ENCODE assay signal across 15 cellular contexts in the genomic region with DNA sequence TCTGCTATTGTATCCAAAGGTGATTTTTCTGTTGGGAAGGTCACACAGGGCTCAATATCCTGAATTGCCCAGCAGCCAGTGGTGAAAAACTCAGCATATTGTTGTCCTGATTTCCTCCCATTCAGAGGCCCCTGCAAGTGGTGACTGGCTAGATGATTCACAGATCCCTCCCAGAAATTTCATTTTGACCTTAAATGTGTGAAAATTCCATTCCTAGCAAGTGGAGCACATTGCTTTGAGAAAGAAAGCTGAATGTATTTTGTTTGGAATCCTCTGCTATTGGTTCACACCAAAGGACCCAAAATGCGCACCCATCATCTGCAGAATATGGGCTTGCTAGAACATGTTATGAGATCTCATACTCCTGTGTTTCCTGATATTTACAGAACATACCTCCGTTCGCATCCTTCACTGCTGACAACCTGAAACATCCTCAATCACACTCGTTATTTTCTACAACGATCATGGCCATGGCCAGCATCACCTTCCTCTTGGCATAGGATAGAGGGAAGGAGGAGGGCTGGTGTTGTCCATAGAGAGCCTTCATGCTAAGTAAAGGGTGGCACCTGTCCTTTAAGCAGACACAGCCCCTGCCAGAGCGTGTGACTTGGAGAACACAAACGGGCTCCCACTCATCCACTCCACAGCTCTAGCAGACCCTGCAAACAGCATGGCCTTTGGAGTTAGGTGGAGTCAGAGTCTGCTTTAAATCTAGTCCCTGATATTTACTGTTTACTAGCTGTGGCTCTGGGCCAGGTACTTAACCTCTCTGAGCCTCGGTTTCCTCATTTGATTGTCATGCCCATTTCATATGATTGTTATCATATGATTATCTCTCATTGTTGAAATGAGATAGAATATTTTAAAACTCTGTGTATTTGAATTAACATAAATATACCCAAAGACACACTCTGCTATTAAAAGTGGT. TPM values are rescaled to one million over a fixed set of nuclear protein-coding genes. Genes with fewer than 3 reads are reported as not detected.
DNase-seq lines count a peak whose midpoint lies in the region; ATAC-seq and TF ChIP-seq lines count a peak whose summit lies in the region.
"Had no signal": no experiment of that assay in that cellular context is flagged by ENCODE, and none has a peak within 500 bp of the region (broad histone marks: within the 10 kb centered on the region; RNA-seq: fewer than 3 reads in every experiment).

No MANE protein-coding gene starts in this region.

- H3K9me3 ChIP-seq in SK-N-SH, result no peaks in the 10 kb centered on the region
- H3K9me3 ChIP-seq in right atrium auricular region, result no peaks in the 10 kb centered on the region
- H3K9me3 ChIP-seq: MG63, ovary had no signal

- H3K4me2 ChIP-seq in SK-N-SH, result 0 out of 2 replicates have a peak overlapping the region, but pooled peaks have one; percentile 2

- H4K20me1 ChIP-seq in SK-N-SH (ENCODE audit: insufficient read depth), result no peaks in the 10 kb centered on the region

- 84% methylated on average over 8 of the region's 8 CpGs for WGBS in SK-N-SH (ENCODE audit: low lambda C conversion rate)

- H3K36me3 ChIP-seq in SK-N-SH (replicated peaks in 1 of 2; ENCODE audit: control insufficient read depth in 1 of 2, insufficient read depth in 2 of 2, low read length in 1 of 2) (no peaks in the 10 kb centered on the region), right atrium auricular region (no peaks in the 10 kb centered on the region)
- H3K36me3 ChIP-seq: MG63, ovary had no signal

- H3K4me1 ChIP-seq in SK-N-SH (ENCODE audit: control insufficient read depth in 1 of 2, insufficient read depth in 2 of 2, low read depth in 1 of 2, low read length in 1 of 2), result peaks cover 7 to 27% of the 10 kb centered on the region in 2 experiments; a peak in 3 of 4 replicates
- peaks cover 0 to 7% of the 10 kb centered on the region in 2 donors for H3K4me1 ChIP-seq in right atrium auricular region

- POLR2A ChIA-PET in SK-N-SH (lab: Yijun Ruan, JAX), result no interaction called here
- POLR2A ChIA-PET in RWPE1 (lab: Yijun Ruan, JAX; ENCODE audit: low non-redundant PET), result no interaction called here

- H3K9me2 ChIP-seq in SK-N-SH, result no peaks in the 10 kb centered on the region

- no peaks in the 10 kb centered on the region for H3K79me2 ChIP-seq in SK-N-SH (ENCODE audit: insufficient read depth)

- DNase-seq in SK-N-SH (no peak), RWPE1 (ENCODE audit: low spot score) (peak; percentile 53), renal cortical epithelial cell (ENCODE audit: low read depth) (peak; percentile 68), right atrium auricular region (ENCODE audit: low spot score) (no peak), SHP77 (lab: John Stamatoyannopoulos, UW) (no peak)
- DNase-seq: activated T-cell treated with anti-CD3 and anti-CD28 coated beads, Interleukin-2, amount 50 U/mL, for 4 hours; anterior cingulate cortex; DMS 273 treated with DMSO at 0.1 percent for 48 hours; MG63; NCI-H2171 treated with DMSO at 0.1 percent for 48 hours; ovary; T-cell had no signal

- TF ChIP-seq CTCF in SK-N-SH (IDR thresholded peaks at IDR 0.05) (no peak), RWPE1 (conservative IDR thresholded peaks at IDR 0.05; ENCODE audit: low read depth) (no peak), right atrium auricular region (IDR thresholded peaks at IDR 0.05) (no peak)

- no peak overlapping the region for H3K9ac ChIP-seq in SK-N-SH

- H3K27me3 ChIP-seq in SK-N-SH (ENCODE audit: insufficient read depth), result no peaks in the 10 kb centered on the region
- H3K27me3 ChIP-seq in right atrium auricular region, result no peaks in the 10 kb centered on the region
- H3K27me3 ChIP-seq: MG63, ovary had no signal

- H3K27ac ChIP-seq in SK-N-SH (ENCODE audit: low read depth in 2 of 2, low read length in 1 of 2) (no peak overlapping the region), RWPE1 (peak overlapping the region; percentile 91), right atrium auricular region (no peak overlapping the region)
- H3K27ac ChIP-seq: ovary had no signal

- H3K4me3 ChIP-seq in SK-N-SH (ENCODE audit: low read depth in 2 of 2, low read length in 1 of 2), result no peak overlapping the region
- H3K4me3 ChIP-seq in right atrium auricular region, result no peak overlapping the region
- H3K4me3 ChIP-seq: MG63, ovary had no signal

- CTCF ChIA-PET in SK-N-SH (lab: Yijun Ruan, JAX) (no interaction called here), RWPE1 (lab: Yijun Ruan, JAX) (no interaction called here)

- peaks cover 22% of the 10 kb centered on the region for H3F3A ChIP-seq in SK-N-SH (replicated peaks; ENCODE audit: insufficient read depth)

- peak overlapping the region; percentile 20; the same call in 1 of the 2 replicates for H2AFZ ChIP-seq in SK-N-SH (ENCODE audit: low read depth)

- ATAC-seq in SK-N-SH treated with all-trans-retinoic acid at 6 μM for 48 hours, result no peak
- peak; percentile 16 for ATAC-seq in esophagus mucosa
- no peak for ATAC-seq in HG03196 (IDR thresholded peaks at IDR 0.05; ENCODE audit: unreplicated experiment)
- ATAC-seq: activated T-cell treated with anti-CD3 and anti-CD28 coated beads, Interleukin-2, amount 50 U/mL, for 4 hours; T-cell had no signal

- no peak for TF ChIP-seq EP300 in SK-N-SH (IDR thresholded peaks at IDR 0.05; ENCODE audit: borderline replicate concordance in 1 of 2, low read depth in 1 of 2, low read length in 1 of 2)

- TF ChIP-seq RAD21 in SK-N-SH (IDR thresholded peaks at IDR 0.05; ENCODE audit: low read length), result no peak

TF ChIP-seq in SK-N-SH, 30 proteins besides CTCF, POLR2A, EP300 and RAD21:
- TF ChIP-seq, protein P1, sequence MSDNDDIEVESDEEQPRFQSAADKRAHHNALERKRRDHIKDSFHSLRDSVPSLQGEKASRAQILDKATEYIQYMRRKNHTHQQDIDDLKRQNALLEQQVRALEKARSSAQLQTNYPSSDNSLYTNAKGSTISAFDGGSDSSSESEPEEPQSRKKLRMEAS (IDR thresholded peaks at IDR 0.05; ENCODE audit: low read depth), result no peak
- peak; percentile 24; the same call in 1 of the 2 replicates for TF ChIP-seq FOSL2 (IDR thresholded peaks at IDR 0.05; ENCODE audit: borderline replicate concordance, low read depth)

TF ChIP-seq in SK-N-SH treated with all-trans-retinoic acid at 6 μM for 48 hours, 23 proteins besides CTCF, POLR2A, EP300 and RAD21:
- TF ChIP-seq, protein P2, sequence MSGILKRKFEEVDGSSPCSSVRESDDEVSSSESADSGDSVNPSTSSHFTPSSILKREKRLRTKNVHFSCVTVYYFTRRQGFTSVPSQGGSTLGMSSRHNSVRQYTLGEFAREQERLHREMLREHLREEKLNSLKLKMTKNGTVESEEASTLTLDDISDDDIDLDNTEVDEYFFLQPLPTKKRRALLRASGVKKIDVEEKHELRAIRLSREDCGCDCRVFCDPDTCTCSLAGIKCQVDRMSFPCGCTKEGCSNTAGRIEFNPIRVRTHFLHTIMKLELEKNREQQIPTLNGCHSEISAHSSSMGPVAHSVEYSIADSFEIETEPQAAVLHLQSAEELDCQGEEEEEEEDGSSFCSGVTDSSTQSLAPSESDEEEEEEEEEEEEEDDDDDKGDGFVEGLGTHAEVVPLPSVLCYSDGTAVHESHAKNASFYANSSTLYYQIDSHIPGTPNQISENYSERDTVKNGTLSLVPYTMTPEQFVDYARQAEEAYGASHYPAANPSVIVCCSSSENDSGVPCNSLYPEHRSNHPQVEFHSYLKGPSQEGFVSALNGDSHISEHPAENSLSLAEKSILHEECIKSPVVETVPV (CRISPR knock-in tag; IDR thresholded peaks at IDR 0.05), result no peak
- no peak for TF ChIP-seq ISL1 (CRISPR knock-in tag; IDR thresholded peaks at IDR 0.05)
- TF ChIP-seq ZFP3 (CRISPR knock-in tag; IDR thresholded peaks at IDR 0.05), result no peak
- no peak for TF ChIP-seq ZNF8 (CRISPR knock-in tag; IDR thresholded peaks at IDR 0.05)
TF ChIP-seq in SK-N-SH treated with all-trans-retinoic acid at 6 μM for 48 hours: peak in this region for 0.

RNA-seq across cellular contexts. Expression of a gene that starts 30.4 kb away (rescaled TPM):
- 7.2 and 11.0 TPM in 2 replicates for polyA plus RNA-seq in SK-N-SH (2012; rRNA removed)
- polyA plus RNA-seq in SK-N-SH (2012; cell fraction: cytosol; rRNA removed), result 6.7 and 6.9 TPM in 2 replicates
- 15.4 and 34.9 TPM in 2 replicates for polyA plus RNA-seq in SK-N-SH (2012; cell fraction: nucleus; rRNA removed)
- 28.3 TPM for total RNA-seq in esophagus mucosa
- 7.5 and 57.6 TPM in 2 replicates for total RNA-seq in renal cortical epithelial cell
- 10 to 100 TPM; 16.4 to 22.6 TPM for total RNA-seq in right atrium auricular region

Comparison
In these comparisons a context has a peak if more than half of its experiments do, and no peak if none do; other contexts are left out.
1. DNase-seq: peak in RWPE1 (single experiment) and renal cortical epithelial cell (single experiment); none in SK-N-SH (single experiment), right atrium auricular region (single experiment) and SHP77 (0 of 2).